ENCODE assay signal across 23 cellular contexts in genomic region chr6:6901205-6901719, GRCh38.
DNase-seq lines count a peak whose midpoint lies in the region; ATAC-seq, FAIRE-seq and TF ChIP-seq lines count a peak whose summit lies in the region.
"Had no signal": no experiment of that assay in that cellular context is flagged by ENCODE, and none has a peak within 500 bp of the region (broad histone marks: within the 10 kb centered on the region; RNA-seq: fewer than 3 reads in every experiment).

No MANE protein-coding gene starts in this region.

- FAIRE-seq in H1 (lab: Jason Lieb, UNC) = no peak
- FAIRE-seq: bronchial epithelial cell had no signal

- POLR2A ChIA-PET in H1 (lab: Charles Lee; ENCODE audit: partially characterized antibody) = no interaction called here

- CTCF ChIA-PET in H1 (lab: Charles Lee; ENCODE audit: partially characterized antibody) = interaction anchor here (1.0 to 1.7 kb wide), 4 partner anchors 8 to 342 kb away, joined by 3 to 6 read pairs (median 4); no protein-coding TSS in a partner anchor

- H3K79me2 ChIP-seq in H1 (ENCODE audit: control insufficient read depth in 1 of 2, insufficient read depth in 2 of 2, low read length in 2 of 2) = no peaks in the 10 kb centered on the region
- H3K79me2 ChIP-seq: parathyroid adenoma had no signal

- ATAC-seq in HG03378 (IDR thresholded peaks at IDR 0.05; ENCODE audit: unreplicated experiment) (no peak), HG02642 (IDR thresholded peaks at IDR 0.05; ENCODE audit: poor library complexity, unreplicated experiment) (no peak)
- ATAC-seq: activated CD4-positive, CD25-positive, alpha-beta regulatory T cell treated with anti-CD3 and anti-CD28 coated beads, Interleukin-2, amount 50 U/mL, for 24 hours; left colon; natural killer cell had no signal

- H3K23ac ChIP-seq in H1 (ENCODE audit: insufficient read length) = no peak overlapping the region

- H3K9ac ChIP-seq in H1 (replicated peaks in 1 of 4; ENCODE audit: extremely low read depth in 1 of 4, low read depth in 3 of 4, low read length in 3 of 4) = no peak overlapping the region
- H3K9ac ChIP-seq in skeletal muscle tissue (ENCODE audit: low read depth in 1 of 3, low read length in 3 of 3) = peak overlapping the region in 2 of 3 donors; percentile 23 to 71
- H3K9ac ChIP-seq: BLaER1, parathyroid adenoma had no signal

- TF ChIP-seq EP300 in H1 (IDR thresholded peaks at IDR 0.05; ENCODE audit: borderline replicate concordance in 1 of 2, low read depth in 2 of 2, low read length in 2 of 2) = no peak

- no peak for TF ChIP-seq CTCF in H1 (IDR thresholded peaks at IDR 0.05; ENCODE audit: control extremely low read depth in 1 of 3, insufficient read depth in 1 of 3, low read depth in 1 of 3, low read length in 3 of 3)

- no peak overlapping the region for H4K91ac ChIP-seq in H1 (replicated peaks; ENCODE audit: insufficient read length, low read length)

- H3K36me3 ChIP-seq in H1 (ENCODE audit: control insufficient read depth in 2 of 4, insufficient read depth in 4 of 4, low read length in 3 of 4) = no peaks in the 10 kb centered on the region
- no peaks in the 10 kb centered on the region for H3K36me3 ChIP-seq in skeletal muscle tissue (ENCODE audit: control insufficient read depth in 3 of 3, insufficient read depth in 3 of 3, low read length in 3 of 3)
- H3K36me3 ChIP-seq: BLaER1, heart left ventricle, right lobe of liver, stomach, upper lobe of left lung had no signal

- no peak overlapping the region for H2BK20ac ChIP-seq in H1 (ENCODE audit: low read length)

- no peak overlapping the region for H3K14ac ChIP-seq in H1 (ENCODE audit: insufficient read length)

- H3K4me3 ChIP-seq in H1 (ENCODE audit: extremely low read depth in 1 of 4, insufficient read depth in 2 of 4, low read depth in 3 of 4, low read length in 4 of 4) (no peak overlapping the region), skeletal muscle tissue (ENCODE audit: low read length in 3 of 3) (peak overlapping the region in 2 of 3 donors; percentile 10 to 41)
- H3K4me3 ChIP-seq: BLaER1, heart left ventricle, right lobe of liver, stomach, upper lobe of left lung had no signal

- no peak for TF ChIP-seq RAD21 in H1 (IDR thresholded peaks at IDR 0.05 in 1 of 2, conservative IDR thresholded peaks at IDR 0.05 in 1 of 2; ENCODE audit: low read depth in 2 of 2, low read length in 2 of 2)

- DNase-seq in NCI-H748 (lab: John Stamatoyannopoulos, UW; ENCODE audit: unreplicated experiment) = peak; percentile 57
- no peak for DNase-seq in NCI-H748 treated with DMSO at 0.1 percent for 48 hours (lab: John Stamatoyannopoulos, UW)
- DNase-seq in NCI-H526 (lab: John Stamatoyannopoulos, UW) = peak; percentile 28 to 58
- DNase-seq in H1 (ENCODE audit: low read depth in 1 of 2, low spot score in 2 of 2) = no peak
- no peak for DNase-seq in GDM1 (lab: John Stamatoyannopoulos, UW)
- DNase-seq: activated T-cell treated with anti-CD3 and anti-CD28 coated beads, Interleukin-2, amount 50 U/mL, for 1 hour; DND-41; heart left ventricle; left colon; natural killer cell; NCI-H187 treated with DMSO at 0.1 percent for 48 hours; right lobe of liver; stimulated activated CD4-positive, alpha-beta T cell treated with anti-CD3 and anti-CD28 coated beads, Interleukin-15, amount 100 ng/mL, for 24 hours; stomach; T-helper 9 cell; upper lobe of left lung had no signal

- 69% methylated on average over 15 of the region's 15 CpGs; no CpG with 5 or more reads in 1 of the 2 experiments for WGBS in H1 (ENCODE audit: extremely low coverage in 1 of 2, insufficient coverage in 1 of 2, insufficient read length in 1 of 2, insufficient replicate concordance in 2 of 2, low coverage in 1 of 2, low lambda C conversion rate in 2 of 2, missing lambda C conversion rate in 1 of 2), 2 experiments

- no peaks in the 10 kb centered on the region for H4K20me1 ChIP-seq in H1 (replicated peaks in 1 of 2; ENCODE audit: control insufficient read depth in 1 of 2, insufficient read depth in 2 of 2, low read length in 2 of 2)
- H4K20me1 ChIP-seq: BLaER1 had no signal

- H3K18ac ChIP-seq in H1 (ENCODE audit: extremely low read depth, low read length) = no peak overlapping the region

- no peak overlapping the region for H3K4ac ChIP-seq in H1 (replicated peaks; ENCODE audit: insufficient read length, low read depth, low read length)

- H2AFZ ChIP-seq in H1 (ENCODE audit: low read length) = no peak overlapping the region
- H2AFZ ChIP-seq: parathyroid adenoma had no signal

- TF ChIP-seq POLR2A in H1 (IDR thresholded peaks at IDR 0.05; ENCODE audit: control extremely low read depth in 1 of 2, low read depth in 2 of 2, low read length in 2 of 2) = no peak

- no peaks in the 10 kb centered on the region for H3K27me3 ChIP-seq in H1 (replicated peaks in 1 of 4; ENCODE audit: control insufficient read depth in 3 of 4, extremely low read depth in 1 of 4, insufficient read depth in 3 of 4, low read length in 3 of 4)
- no peaks in the 10 kb centered on the region for H3K27me3 ChIP-seq in skeletal muscle tissue (ENCODE audit: control insufficient read depth in 3 of 3, insufficient read depth in 3 of 3, low read length in 3 of 3)
- H3K27me3 ChIP-seq: BLaER1, heart left ventricle, right lobe of liver, stomach, upper lobe of left lung had no signal

- H3K4me1 ChIP-seq in H1 (replicated peaks in 1 of 4; ENCODE audit: control insufficient read depth in 3 of 4, insufficient read depth in 4 of 4, low read length in 3 of 4) (peaks cover 0 to 5% (median 0%) of the 10 kb centered on the region in 4 experiments; a peak in 2 of 7 replicates), skeletal muscle tissue (ENCODE audit: control insufficient read depth in 3 of 3, insufficient read depth in 3 of 3, low read length in 3 of 3) (peaks cover 0 to 15% (median 8%) of the 10 kb centered on the region in 3 donors)
- H3K4me1 ChIP-seq: parathyroid adenoma, right lobe of liver, stomach, upper lobe of left lung had no signal

- no peak overlapping the region for H4K5ac ChIP-seq in H1 (ENCODE audit: insufficient read length, low read depth, low read length)

- no peak overlapping the region for H3K56ac ChIP-seq in H1 (replicated peaks; ENCODE audit: insufficient read length, low read depth, low read length)

- no peak overlapping the region for H2AK5ac ChIP-seq in H1 (ENCODE audit: low read depth, low read length)

- H2BK5ac ChIP-seq in H1 (ENCODE audit: low read depth, low read length) = no peak overlapping the region

- H3K9me3 ChIP-seq in H1 (ENCODE audit: insufficient read depth in 2 of 2, low read depth in 1 of 2, low read length in 1 of 2) = no peaks in the 10 kb centered on the region
- no peaks in the 10 kb centered on the region for H3K9me3 ChIP-seq in skeletal muscle tissue (ENCODE audit: control insufficient read depth in 3 of 3, low read length in 3 of 3)
- H3K9me3 ChIP-seq: BLaER1, heart left ventricle, right lobe of liver, stomach, upper lobe of left lung had no signal

- H3K79me1 ChIP-seq in H1 (ENCODE audit: low read depth, low read length) = no peaks in the 10 kb centered on the region

- H3K23me2 ChIP-seq in H1 (ENCODE audit: low read depth, low read length) = no peaks in the 10 kb centered on the region

- H4K8ac ChIP-seq in H1 (ENCODE audit: extremely low read depth, insufficient read depth, low read length) = no peak overlapping the region; the same call in 1 of the 2 replicates

- H2BK120ac ChIP-seq in H1 (replicated peaks; ENCODE audit: low read depth, low read length) = no peak overlapping the region

- H2BK12ac ChIP-seq in H1 (ENCODE audit: low read depth, low read length) = no peak overlapping the region

- 0 out of 2 replicates have a peak overlapping the region, but pooled peaks have one; percentile 49 for H2BK15ac ChIP-seq in H1 (ENCODE audit: low read length)

- H3K27ac ChIP-seq in H1 (ENCODE audit: low read depth, low read length) (no peak overlapping the region), skeletal muscle tissue (ENCODE audit: low read depth, low read length) (peak overlapping the region; percentile 43)
- H3K27ac ChIP-seq: BLaER1, parathyroid adenoma, right lobe of liver, stomach, upper lobe of left lung had no signal

- no peak overlapping the region for H3K4me2 ChIP-seq in H1 (ENCODE audit: insufficient read depth in 1 of 2, low read depth in 2 of 2, low read length in 2 of 2)
- H3K4me2 ChIP-seq: BLaER1 had no signal

TF ChIP-seq in H1, 55 proteins besides CTCF, POLR2A, EP300 and RAD21:
- no peak for TF ChIP-seq KDM1A (IDR thresholded peaks at IDR 0.05; ENCODE audit: borderline replicate concordance, low read length)
- TF ChIP-seq YY1 (IDR thresholded peaks at IDR 0.05; ENCODE audit: low read depth, low read length) = no peak
- no peak for TF ChIP-seq PHF8 (conservative IDR thresholded peaks at IDR 0.05; ENCODE audit: low read depth, low read length)
- no peak for TF ChIP-seq JUN (IDR thresholded peaks at IDR 0.05; ENCODE audit: low read depth, low read length)
- no peak for TF ChIP-seq RBBP5 (IDR thresholded peaks at IDR 0.05; ENCODE audit: borderline replicate concordance, low read depth, low read length)
- no peak for TF ChIP-seq SIN3A (conservative IDR thresholded peaks at IDR 0.05 in 1 of 2, IDR thresholded peaks at IDR 0.05 in 1 of 2; ENCODE audit: low read depth in 1 of 2, low read length in 2 of 2)
- TF ChIP-seq RXRA (IDR thresholded peaks at IDR 0.05; ENCODE audit: insufficient read depth, low read depth, low read length) = no peak
- TF ChIP-seq SUZ12 (IDR thresholded peaks at IDR 0.05; ENCODE audit: low read length) = no peak
- TF ChIP-seq FOSL1 (IDR thresholded peaks at IDR 0.05; ENCODE audit: insufficient read depth, low read depth, low read length) = no peak
- no peak for TF ChIP-seq CHD2 (IDR thresholded peaks at IDR 0.05; ENCODE audit: low read length)
- TF ChIP-seq KDM4A (IDR thresholded peaks at IDR 0.05; ENCODE audit: low read depth, low read length, severe bottlenecking) = no peak
- TF ChIP-seq JUND (IDR thresholded peaks at IDR 0.05; ENCODE audit: low read length) = no peak
- TF ChIP-seq TCF12 (IDR thresholded peaks at IDR 0.05; ENCODE audit: low read depth, low read length) = no peak
- TF ChIP-seq CBX5 (IDR thresholded peaks at IDR 0.05; ENCODE audit: low read depth, low read length) = no peak
- TF ChIP-seq, protein P1, sequence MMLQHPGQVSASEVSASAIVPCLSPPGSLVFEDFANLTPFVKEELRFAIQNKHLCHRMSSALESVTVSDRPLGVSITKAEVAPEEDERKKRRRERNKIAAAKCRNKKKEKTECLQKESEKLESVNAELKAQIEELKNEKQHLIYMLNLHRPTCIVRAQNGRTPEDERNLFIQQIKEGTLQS (IDR thresholded peaks at IDR 0.05; ENCODE audit: insufficient read depth, low read depth, low read length) = no peak
- no peak for TF ChIP-seq CHD1 (IDR thresholded peaks at IDR 0.05; ENCODE audit: low read depth, low read length)
- no peak for TF ChIP-seq SAP30 (IDR thresholded peaks at IDR 0.05; ENCODE audit: insufficient read depth, insufficient replicate concordance, low read length)

Comparison
In these comparisons a context has a peak if more than half of its experiments do, and no peak if none do; other contexts are left out.
1. DNase-seq: peak in NCI-H748 (single experiment) and NCI-H526 (2 of 2); none in NCI-H748 treated with DMSO at 0.1 percent for 48 hours (single experiment), H1 (0 of 2) and GDM1 (single experiment).
2. H3K4me3 ChIP-seq: peak in skeletal muscle tissue (2 of 3); none in H1 (0 of 4).
3. H3K9ac ChIP-seq: peak in skeletal muscle tissue (2 of 3); none in H1 (0 of 4).